In the genomic region with DNA sequence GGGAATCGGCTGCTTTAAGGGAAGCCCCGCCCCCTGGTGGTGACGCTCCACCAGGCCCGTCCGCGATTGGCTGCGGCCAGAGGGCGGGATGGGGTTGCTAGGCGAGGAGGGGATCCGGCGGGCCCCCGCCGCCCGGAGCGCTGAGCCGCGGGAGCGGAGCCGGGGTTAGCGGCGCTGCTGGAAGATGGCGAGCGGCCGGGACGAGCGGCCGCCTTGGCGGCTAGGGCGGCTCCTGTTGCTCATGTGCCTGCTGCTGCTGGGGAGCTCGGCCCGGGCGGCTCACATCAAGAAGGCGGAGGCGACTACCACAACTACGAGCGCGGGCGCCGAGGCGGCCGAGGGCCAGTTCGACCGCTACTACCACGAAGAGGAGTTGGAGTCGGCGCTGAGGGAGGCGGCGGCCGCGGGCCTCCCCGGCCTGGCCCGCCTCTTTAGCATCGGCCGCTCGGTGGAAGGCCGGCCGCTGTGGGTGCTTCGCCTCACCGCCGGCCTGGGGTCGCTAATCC, we compare ENCODE assay signal across 8 cellular contexts.
DNase-seq lines count a peak whose midpoint lies in the region; TF ChIP-seq lines count a peak whose summit lies in the region.

A gene (plus strand): TSS at position 131 of the 506 bp plus-strand sequence. CDS start 54 bp downstream, at position 185.

- peaks cover 48% of the 10 kb centered on the region for H3K4me1 Mint-ChIP-seq in activated naive CD4-positive, alpha-beta T cell treated with anti-CD3 and anti-CD28 coated beads, Interleukin-2, amount 10 ng/mL, durations not matched to agents 7 days and 5 days

- CTCF ChIA-PET in activated naive CD4-positive, alpha-beta T cell treated with anti-CD3 and anti-CD28 coated beads, Interleukin-2, amount 10 ng/mL, durations not matched to agents 7 days and 5 days (lab: Charles Lee): no interaction called here

- no peaks in the 10 kb centered on the region for H3K9me3 ChIP-seq in SK-N-MC (ENCODE audit: low read depth, low read length)

- peak within 1 kb of the TSS; percentile 76 for H3K4me3 Mint-ChIP-seq in activated naive CD4-positive, alpha-beta T cell treated with anti-CD3 and anti-CD28 coated beads, Interleukin-2, amount 10 ng/mL, durations not matched to agents 7 days and 5 days

- TF ChIP-seq CTCF in HFF-Myc (IDR thresholded peaks at IDR 0.05; ENCODE audit: low read depth, low read length, missing control alignments): no peak

- no peaks in the 10 kb centered on the region for H3K36me3 ChIP-seq in SK-N-MC (ENCODE audit: insufficient read depth, low read length)

- DNase-seq in GM03348 (ENCODE audit: low spot score) (peak; percentile 100), HFF-Myc (ENCODE audit: extremely low read depth, low read depth) (peak; percentile 69), NCI-H1048 (lab: John Stamatoyannopoulos, UW) (peak; percentile 91), SK-N-MC (ENCODE audit: low read depth, low spot score) (no peak), germinal center (ENCODE audit: low spot score) (peak; percentile 98), non-pigmented ciliary epithelial cell (ENCODE audit: low read depth) (peak; percentile 60), substantia nigra (lab: John Stamatoyannopoulos, UW) (peak; percentile 59 to 99 (median 96))
- peak; percentile 97 for DNase-seq in activated naive CD4-positive, alpha-beta T cell treated with anti-CD3 and anti-CD28 coated beads, Interleukin-2, amount 10 ng/mL, durations not matched to agents 7 days and 5 days

- H3K9me3 Mint-ChIP-seq in activated naive CD4-positive, alpha-beta T cell treated with anti-CD3 and anti-CD28 coated beads, Interleukin-2, amount 10 ng/mL, durations not matched to agents 7 days and 5 days: no peaks in the 10 kb centered on the region

- peaks cover 2% of the 10 kb centered on the region for H3K36me3 Mint-ChIP-seq in activated naive CD4-positive, alpha-beta T cell treated with anti-CD3 and anti-CD28 coated beads, Interleukin-2, amount 10 ng/mL, durations not matched to agents 7 days and 5 days

- H3K27ac Mint-ChIP-seq in activated naive CD4-positive, alpha-beta T cell treated with anti-CD3 and anti-CD28 coated beads, Interleukin-2, amount 10 ng/mL, durations not matched to agents 7 days and 5 days: peak within 1 kb of the TSS; percentile 94

- H3K27me3 Mint-ChIP-seq in activated naive CD4-positive, alpha-beta T cell treated with anti-CD3 and anti-CD28 coated beads, Interleukin-2, amount 10 ng/mL, durations not matched to agents 7 days and 5 days: peaks cover 14% of the 10 kb centered on the region

- H3K27ac ChIP-seq in SK-N-MC (no peak within 1 kb of the TSS), substantia nigra (ENCODE audit: low read depth, low read length, poor library complexity, severe bottlenecking) (peak within 1 kb of the TSS; percentile 86)

- peak within 1 kb of the TSS; percentile 59 for H3K4me3 ChIP-seq in HFF-Myc (replicated peaks; ENCODE audit: low read depth, low read length)
- peak within 1 kb of the TSS; percentile 90 for H3K4me3 ChIP-seq in SK-N-MC

- peak within 1 kb of the TSS; percentile 78 for H3K9ac ChIP-seq in SK-N-MC (ENCODE audit: insufficient read length)
